8 cellular contexts compared by ENCODE assay signal in the genomic region with DNA sequence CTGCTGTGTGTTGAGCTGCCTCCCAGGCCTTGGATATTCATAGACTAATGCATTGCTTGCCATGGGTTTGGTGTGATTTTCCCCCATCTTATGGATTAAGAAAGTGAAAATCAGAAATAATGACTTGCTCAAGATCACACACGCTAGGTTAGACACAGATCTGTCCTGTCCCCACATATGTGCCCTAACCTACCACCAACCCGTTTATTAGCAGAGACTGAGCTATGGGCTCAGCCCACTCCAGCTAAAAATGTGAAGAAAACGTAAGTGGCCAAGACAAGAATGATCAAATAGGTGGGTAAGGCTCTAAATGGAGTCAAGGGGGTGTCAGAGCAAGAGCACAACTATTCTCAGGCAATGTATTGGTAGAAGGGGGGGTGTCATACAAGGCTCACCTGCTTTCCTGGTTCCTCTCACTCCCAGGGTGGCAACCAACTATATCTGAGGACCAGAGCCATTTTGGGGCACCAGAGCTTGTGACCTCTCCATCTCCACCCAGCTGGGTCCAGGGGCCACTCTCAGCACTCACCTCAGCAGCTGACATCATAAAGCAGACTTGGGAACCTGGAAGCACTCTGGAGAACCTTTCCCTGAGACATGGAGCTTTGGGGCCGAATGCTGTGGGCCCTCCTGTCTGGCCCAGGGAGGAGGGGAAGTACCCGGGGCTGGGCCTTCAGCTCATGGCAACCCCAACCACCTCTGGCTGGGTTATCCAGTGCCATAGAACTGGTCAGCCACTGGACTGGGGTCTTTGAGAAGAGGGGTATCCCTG. TPM values are rescaled to one million over a fixed set of nuclear protein-coding genes. Genes with fewer than 3 reads are reported as not detected.
DNase-seq lines count a peak whose midpoint lies in the region; ATAC-seq and TF ChIP-seq lines count a peak whose summit lies in the region.

No MANE protein-coding gene starts in this region.

- peak overlapping the region; percentile 93 to 98 (median 98) for H3K4me3 Mint-ChIP-seq in CD4-positive, CD25-positive, alpha-beta regulatory T cell
- H3K4me3 Mint-ChIP-seq in brain (peak overlapping the region; percentile 97 to 99 (median 98)), nephron (peak overlapping the region; percentile 97 to 99 (median 99))

- no peaks in the 10 kb centered on the region for H3K36me3 Mint-ChIP-seq in CD4-positive, CD25-positive, alpha-beta regulatory T cell
- H3K36me3 Mint-ChIP-seq in brain (peaks cover 4% of the 10 kb centered on the region), nephron (ENCODE audit: low read depth) (no peaks in the 10 kb centered on the region)

- no peaks in the 10 kb centered on the region for H3K27me3 ChIP-seq in CD4-positive, CD25-positive, alpha-beta regulatory T cell (ENCODE audit: control insufficient read depth, insufficient read depth, low read length)

- H3K9me3 ChIP-seq in CD4-positive, CD25-positive, alpha-beta regulatory T cell (ENCODE audit: control insufficient read depth in 2 of 2, low read length in 2 of 2): no peaks in the 10 kb centered on the region

- TF ChIP-seq CTCF in LNCaP clone FGC (IDR thresholded peaks at IDR 0.05; ENCODE audit: control insufficient read depth, extremely low read depth, insufficient read depth): no peak
- TF ChIP-seq CTCF in brain (conservative IDR thresholded peaks at IDR 0.05): no peak
- no peak for TF ChIP-seq CTCF in nephron (IDR thresholded peaks at IDR 0.05; ENCODE audit: unreplicated experiment in 3 of 3)

- H3K4me1 ChIP-seq in CD4-positive, CD25-positive, alpha-beta regulatory T cell (ENCODE audit: control insufficient read depth, insufficient read depth, low read length, poor library complexity, severe bottlenecking): peaks cover 86% of the 10 kb centered on the region

- DNase-seq in CD4-positive, CD25-positive, alpha-beta regulatory T cell: no peak
- DNase-seq in LNCaP clone FGC (ENCODE audit: low read depth) (no peak), COLO668 (lab: John Stamatoyannopoulos, UW; ENCODE audit: unreplicated experiment) (no peak), anterior cingulate cortex (lab: John Stamatoyannopoulos, UW) (no peak)

- H3K4me1 Mint-ChIP-seq in CD4-positive, CD25-positive, alpha-beta regulatory T cell: peaks cover 5 to 88% (median 58%) of the 10 kb centered on the region in 4 donors
- H3K4me1 Mint-ChIP-seq in brain (peaks cover 34% of the 10 kb centered on the region), nephron (peaks cover 20% of the 10 kb centered on the region)

- H3K9me3 Mint-ChIP-seq in CD4-positive, CD25-positive, alpha-beta regulatory T cell: no peaks in the 10 kb centered on the region
- H3K9me3 Mint-ChIP-seq in brain (peaks cover 0 to 9% (median 0%) of the 10 kb centered on the region in 5 experiments), nephron (no peaks in the 10 kb centered on the region)

- peak overlapping the region; percentile 51 for H3K4me3 ChIP-seq in CD4-positive, CD25-positive, alpha-beta regulatory T cell (ENCODE audit: low read depth, low read length)
- peak overlapping the region; percentile 99 for H3K4me3 ChIP-seq in LNCaP clone FGC (ENCODE audit: low read depth, low read length)

- no peak for ATAC-seq in CD4-positive, CD25-positive, alpha-beta regulatory T cell (ENCODE audit: low read depth in 2 of 2)
- ATAC-seq in GM21723 (IDR thresholded peaks at IDR 0.05; ENCODE audit: unreplicated experiment): no peak
- ATAC-seq in GM18873 (IDR thresholded peaks at IDR 0.05; ENCODE audit: low FRiP score, unreplicated experiment): no peak

- peak overlapping the region; percentile 92 to 95 (median 95) for H3K27ac Mint-ChIP-seq in CD4-positive, CD25-positive, alpha-beta regulatory T cell
- H3K27ac Mint-ChIP-seq in brain: peak overlapping the region; percentile 2 to 99 (median 94)
- peak overlapping the region; percentile 74 to 99 (median 96) for H3K27ac Mint-ChIP-seq in nephron

- no peaks in the 10 kb centered on the region for H3K36me3 ChIP-seq in CD4-positive, CD25-positive, alpha-beta regulatory T cell (ENCODE audit: control insufficient read depth, insufficient read depth, low read length)

- peak overlapping the region; percentile 92 for H3K27ac ChIP-seq in CD4-positive, CD25-positive, alpha-beta regulatory T cell (ENCODE audit: insufficient read depth, low read length, poor library complexity, severe bottlenecking)

- no peaks in the 10 kb centered on the region for H3K27me3 Mint-ChIP-seq in CD4-positive, CD25-positive, alpha-beta regulatory T cell
- H3K27me3 Mint-ChIP-seq in brain (peaks cover 5% of the 10 kb centered on the region), nephron (ENCODE audit: low read depth) (no peaks in the 10 kb centered on the region)

RNA-seq across cellular contexts. Expression of a gene that starts 1.4 kb away (rescaled TPM):
- total RNA-seq in CD4-positive, CD25-positive, alpha-beta regulatory T cell: 21.1 TPM
- polyA plus RNA-seq in CD4-positive, CD25-positive, alpha-beta regulatory T cell: 10 to 100 TPM; 18.5 to 24.9 (median 23.1) TPM
- polyA plus RNA-seq in brain (ENCODE audit: insufficient read depth, low read depth, low replicate concordance): 12.9 TPM

RNA-seq across cellular contexts. Expression of a gene that starts 3.1 kb away (rescaled TPM):
- 8.7 TPM for total RNA-seq in CD4-positive, CD25-positive, alpha-beta regulatory T cell
- 10 to 100 TPM in 2 of 4 donors, 1 to 10 TPM in 2; 7.4 to 11.9 (median 10.6) TPM for polyA plus RNA-seq in CD4-positive, CD25-positive, alpha-beta regulatory T cell
- 13.4 TPM for polyA plus RNA-seq in brain (ENCODE audit: insufficient read depth, low read depth, low replicate concordance)

RNA-seq across cellular contexts. Expression of a gene that starts 40.9 kb away (rescaled TPM):
- total RNA-seq in CD4-positive, CD25-positive, alpha-beta regulatory T cell: 23.4 TPM
- polyA plus RNA-seq in CD4-positive, CD25-positive, alpha-beta regulatory T cell: 10 to 100 TPM; 40.5 to 66.7 (median 58.5) TPM
- 2.2 TPM for polyA plus RNA-seq in brain (ENCODE audit: insufficient read depth, low read depth, low replicate concordance)

RNA-seq across cellular contexts. Expression of a gene that starts 46.3 kb away (rescaled TPM):
- total RNA-seq in CD4-positive, CD25-positive, alpha-beta regulatory T cell: 42.9 TPM
- 10 to 100 TPM; 47.0 to 52.9 (median 49.5) TPM for polyA plus RNA-seq in CD4-positive, CD25-positive, alpha-beta regulatory T cell
- polyA plus RNA-seq in brain (ENCODE audit: insufficient read depth, low read depth, low replicate concordance): 11.5 TPM

Comparison
In these comparisons a context has a peak if more than half of its experiments do, and no peak if none do; other contexts are left out.
1. RNA of a gene that starts 40.9 kb away (polyA plus RNA-seq): 40.5 to 66.7 TPM in CD4-positive, CD25-positive, alpha-beta regulatory T cell; 2.2 TPM in brain (single experiment); every median in the first group is over 10 times any median in the second.
2. Peak in every context shown above with its lines, with median percentiles within 50 percentile points of each other: H3K27ac Mint-ChIP-seq and H3K4me3 Mint-ChIP-seq.